ENCODE assay signal across 1 cellular context in genomic region chr5:150412319-150413175, GRCh38.
A peak's percentile ranks its signal among the peaks of the same experiment; 100 is the strongest.
TF ChIP-seq lines count a peak whose summit lies in the region.

CD74 (minus strand) TSS chr5:150412910; CDS start chr5:150412749, 161 bp downstream.

TF ChIP-seq in HepG2, 621 proteins besides CTCF, POLR2A, EP300 and RAD21 (continued from another document and continues in another):
- TF ChIP-seq ZNF687 (CRISPR knock-in tag; IDR thresholded peaks at IDR 0.05) (peak; percentile 90), ZMAT3 (CRISPR knock-in tag; conservative IDR thresholded peaks at IDR 0.05) (no peak), ZNF691 (CRISPR knock-in tag; IDR thresholded peaks at IDR 0.05; ENCODE audit: borderline replicate concordance, low read depth) (peak; percentile 42; the same call in 1 of the 2 replicates), ZNF782 (CRISPR knock-in tag; IDR thresholded peaks at IDR 0.05; ENCODE audit: borderline replicate concordance) (peak; percentile 39; the same call in 1 of the 2 replicates), ZNF792 (CRISPR knock-in tag; IDR thresholded peaks at IDR 0.05) (no peak), ZNF225 (CRISPR knock-in tag; IDR thresholded peaks at IDR 0.05) (no peak), ZNF446 (CRISPR knock-in tag; IDR thresholded peaks at IDR 0.05) (no peak), RBM22 (optimal IDR thresholded peaks at IDR 0.05; ENCODE audit: low read length) (no peak), ZNF7 (CRISPR knock-in tag; IDR thresholded peaks at IDR 0.05) (no peak), MTERF4 (CRISPR knock-in tag; IDR thresholded peaks at IDR 0.05) (no peak), MIXL1 (CRISPR knock-in tag; IDR thresholded peaks at IDR 0.05) (no peak), ZSCAN21 (CRISPR knock-in tag; IDR thresholded peaks at IDR 0.05; ENCODE audit: borderline replicate concordance) (peak; percentile 84), ZNF781 (CRISPR knock-in tag; IDR thresholded peaks at IDR 0.05; ENCODE audit: borderline replicate concordance, not compliant biosample characterization) (peak; percentile 87), MAFG (CRISPR knock-in tag; IDR thresholded peaks at IDR 0.05) (no peak), POLR2G (IDR thresholded peaks at IDR 0.05; ENCODE audit: low read depth, low read length) (peak; percentile 91), TBX3 (IDR thresholded peaks at IDR 0.05; ENCODE audit: borderline replicate concordance) (no peak), ZNF318 (CRISPR knock-in tag; IDR thresholded peaks at IDR 0.05) (peak; percentile 18; the same call in 1 of the 2 replicates), ONECUT2 (CRISPR knock-in tag; IDR thresholded peaks at IDR 0.05) (no peak), ZNF564 (CRISPR knock-in tag; IDR thresholded peaks at IDR 0.05) (0 out of 2 replicates have a peak, but pooled peaks have one; percentile 40), HNF4A (CRISPR knock-in tag; IDR thresholded peaks at IDR 0.05) (peak; percentile 42), MLXIP (CRISPR knock-in tag; IDR thresholded peaks at IDR 0.05; ENCODE audit: borderline replicate concordance) (no peak), CEBPB (IDR thresholded peaks at IDR 0.05; ENCODE audit: borderline replicate concordance, low read depth, low read length) (no peak), ZNF605 (CRISPR knock-in tag; IDR thresholded peaks at IDR 0.05) (peak; percentile 43; the same call in 1 of the 2 replicates), MEIS1 (CRISPR knock-in tag; IDR thresholded peaks at IDR 0.05; ENCODE audit: borderline replicate concordance) (0 out of 2 replicates have a peak, but pooled peaks have one; percentile 70), ATF5 (CRISPR knock-in tag; IDR thresholded peaks at IDR 0.05; ENCODE audit: low read depth) (0 out of 2 replicates have a peak, but pooled peaks have one; percentile 1), ZNF556 (CRISPR knock-in tag; IDR thresholded peaks at IDR 0.05; ENCODE audit: borderline replicate concordance) (peak; percentile 43; the same call in 1 of the 2 replicates), ZNF777 (CRISPR knock-in tag; IDR thresholded peaks at IDR 0.05) (peak; percentile 39; the same call in 1 of the 2 replicates), ZNF788 (CRISPR knock-in tag; IDR thresholded peaks at IDR 0.05; ENCODE audit: borderline replicate concordance) (no peak; the same call in 1 of the 2 replicates), CCDC6 (CRISPR knock-in tag; IDR thresholded peaks at IDR 0.05) (0 out of 2 replicates have a peak, but pooled peaks have one; percentile 35), KLF6 (CRISPR knock-in tag; IDR thresholded peaks at IDR 0.05) (0 out of 2 replicates have a peak, but pooled peaks have one; percentile 22), HMGA1 (CRISPR knock-in tag; conservative IDR thresholded peaks at IDR 0.05) (no peak)
- TF ChIP-seq, protein P1, sequence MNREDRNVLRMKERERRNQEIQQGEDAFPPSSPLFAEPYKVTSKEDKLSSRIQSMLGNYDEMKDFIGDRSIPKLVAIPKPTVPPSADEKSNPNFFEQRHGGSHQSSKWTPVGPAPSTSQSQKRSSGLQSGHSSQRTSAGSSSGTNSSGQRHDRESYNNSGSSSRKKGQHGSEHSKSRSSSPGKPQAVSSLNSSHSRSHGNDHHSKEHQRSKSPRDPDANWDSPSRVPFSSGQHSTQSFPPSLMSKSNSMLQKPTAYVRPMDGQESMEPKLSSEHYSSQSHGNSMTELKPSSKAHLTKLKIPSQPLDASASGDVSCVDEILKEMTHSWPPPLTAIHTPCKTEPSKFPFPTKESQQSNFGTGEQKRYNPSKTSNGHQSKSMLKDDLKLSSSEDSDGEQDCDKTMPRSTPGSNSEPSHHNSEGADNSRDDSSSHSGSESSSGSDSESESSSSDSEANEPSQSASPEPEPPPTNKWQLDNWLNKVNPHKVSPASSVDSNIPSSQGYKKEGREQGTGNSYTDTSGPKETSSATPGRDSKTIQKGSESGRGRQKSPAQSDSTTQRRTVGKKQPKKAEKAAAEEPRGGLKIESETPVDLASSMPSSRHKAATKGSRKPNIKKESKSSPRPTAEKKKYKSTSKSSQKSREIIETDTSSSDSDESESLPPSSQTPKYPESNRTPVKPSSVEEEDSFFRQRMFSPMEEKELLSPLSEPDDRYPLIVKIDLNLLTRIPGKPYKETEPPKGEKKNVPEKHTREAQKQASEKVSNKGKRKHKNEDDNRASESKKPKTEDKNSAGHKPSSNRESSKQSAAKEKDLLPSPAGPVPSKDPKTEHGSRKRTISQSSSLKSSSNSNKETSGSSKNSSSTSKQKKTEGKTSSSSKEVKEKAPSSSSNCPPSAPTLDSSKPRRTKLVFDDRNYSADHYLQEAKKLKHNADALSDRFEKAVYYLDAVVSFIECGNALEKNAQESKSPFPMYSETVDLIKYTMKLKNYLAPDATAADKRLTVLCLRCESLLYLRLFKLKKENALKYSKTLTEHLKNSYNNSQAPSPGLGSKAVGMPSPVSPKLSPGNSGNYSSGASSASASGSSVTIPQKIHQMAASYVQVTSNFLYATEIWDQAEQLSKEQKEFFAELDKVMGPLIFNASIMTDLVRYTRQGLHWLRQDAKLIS (CRISPR knock-in tag; IDR thresholded peaks at IDR 0.05), result no peak
